8 cellular contexts compared by ENCODE assay signal in the genomic region with DNA sequence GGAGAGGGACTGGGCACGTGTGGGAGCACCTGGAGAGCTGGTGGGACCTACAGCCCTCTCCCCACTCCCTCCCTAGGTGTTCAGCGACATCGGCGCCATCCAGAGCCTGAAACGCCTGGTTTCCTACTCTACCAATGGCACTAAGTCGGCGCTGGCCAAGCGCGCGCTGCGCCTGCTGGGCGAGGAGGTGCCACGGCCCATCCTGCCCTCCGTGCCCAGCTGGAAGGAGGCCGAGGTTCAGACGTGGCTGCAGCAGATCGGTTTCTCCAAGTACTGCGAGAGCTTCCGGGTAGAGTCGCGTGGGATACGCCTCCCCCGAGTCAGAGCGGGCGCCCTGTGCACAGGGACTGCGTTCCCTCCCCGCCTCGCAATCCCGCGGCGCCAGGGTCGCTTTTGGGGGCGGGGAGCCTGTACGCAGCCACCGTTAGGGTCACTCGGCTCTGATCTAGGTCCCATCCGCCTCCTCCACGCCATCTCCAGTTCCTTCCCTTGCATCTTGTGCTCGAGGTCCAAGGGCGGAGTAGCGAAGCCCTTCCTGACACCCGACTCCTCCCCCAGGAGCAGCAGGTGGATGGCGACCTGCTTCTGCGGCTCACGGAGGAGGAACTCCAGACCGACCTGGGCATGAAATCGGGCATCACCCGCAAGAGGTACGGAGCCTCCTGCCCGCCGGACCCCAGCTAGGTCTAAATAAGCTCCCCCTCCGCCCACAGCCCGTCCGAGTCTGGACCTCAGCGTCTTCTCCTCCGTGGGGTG. TPM values are rescaled to one million over a fixed set of nuclear protein-coding genes. Genes with fewer than 3 reads are reported as not detected.
A peak's percentile ranks its signal among the peaks of the same experiment; 100 is the strongest.
DNase-seq lines count a peak whose midpoint lies in the region; ATAC-seq, FAIRE-seq and TF ChIP-seq lines count a peak whose summit lies in the region.

No MANE protein-coding gene starts in this region.

- H3K9me2 ChIP-seq in PC-9 (ENCODE audit: insufficient read depth): no peaks in the 10 kb centered on the region

- no peak for FAIRE-seq in kidney (lab: Jason Lieb, UNC)

- no peaks in the 10 kb centered on the region for H3K27me3 ChIP-seq in PC-9 (ENCODE audit: insufficient read depth, low read depth)

- in situ Hi-C loops in KBM-7 (cut with MboI; ENCODE audit: low pct_unique_long_range_greater_than_20kb, low sequenced_read_pairs): no loop called here

- peak; percentile 79 for ATAC-seq in HG02642 (IDR thresholded peaks at IDR 0.05; ENCODE audit: poor library complexity, unreplicated experiment)

- peak overlapping the region; percentile 79 for H3K27ac ChIP-seq in PC-9
- H3K27ac ChIP-seq in kidney (ENCODE audit: low read depth in 2 of 2, low read length in 2 of 2): peak overlapping the region; percentile 40 to 65

- peak overlapping the region; percentile 98 for H2AFZ ChIP-seq in PC-9

- BruUV-seq in PC-9 (replicated peaks; lab: Mats Ljungman, UMichigan): TSS peak; percentile 71

- H3K4me3 ChIP-seq in PC-9 (peak overlapping the region; percentile 84), kidney (ENCODE audit: low read length in 2 of 2) (peak overlapping the region; percentile 75 to 81)

- no peaks in the 10 kb centered on the region; the same call in 1 of the 2 replicates for H4K20me1 ChIP-seq in PC-9 (ENCODE audit: insufficient read depth)

- CTCF ChIA-PET in PC-9 (lab: Charles Lee): no interaction called here

- H3K9me3 ChIP-seq in PC-9 (ENCODE audit: insufficient read depth, low read depth) (no peaks in the 10 kb centered on the region), kidney (ENCODE audit: control insufficient read depth in 1 of 2, low read length in 2 of 2) (no peaks in the 10 kb centered on the region)

- no peak for TF ChIP-seq CTCF in PC-9 (conservative IDR thresholded peaks at IDR 0.05)
- no peak for TF ChIP-seq CTCF in kidney (IDR thresholded peaks at IDR 0.05; ENCODE audit: borderline replicate concordance, extremely low read depth, insufficient read depth)

- H3F3A ChIP-seq in PC-9 (ENCODE audit: insufficient read depth, low read depth): peaks cover 40% of the 10 kb centered on the region

- H3K4me2 ChIP-seq in PC-9: peak overlapping the region; percentile 94

- peak overlapping the region; percentile 68 to 72 for H3K9ac ChIP-seq in kidney (ENCODE audit: low read length in 2 of 2)

- POLR2A ChIA-PET in PC-9 (lab: Charles Lee; ENCODE audit: unreplicated experiment): interaction anchor here (0.7 to 1.3 kb wide), 3 partner anchors 21 to 169 kb away, joined by 4 to 8 read pairs (median 5); a partner anchor contains a TSS

- intact Hi-C loops in PC-9 (cut with micrococcal nuclease; ENCODE audit: unreplicated experiment): no loop called here
- intact Hi-C loops in kidney (cut with DNase I): no loop called here

- DNase-seq in DMS153 (lab: John Stamatoyannopoulos, UW) (peak; percentile 77), PC-9 (peak; percentile 62 to 77), kidney (peak; percentile 89), KBM-7 (no peak)
- peak; percentile 67 for DNase-seq in activated naive CD4-positive, alpha-beta T cell treated with anti-CD3 and anti-CD28 coated beads, Interleukin-2, amount 50 U/mL, for 16 hours
- DNase-seq in stimulated activated CD4-positive, alpha-beta T cell treated with anti-CD3 and anti-CD28 coated beads, Interleukin-4, amount 100 ng/mL, for 4 hours: peak; percentile 57 to 59
- no peak for DNase-seq in NK-92 treated with Interleukin-12 subunit alpha and Interleukin-12 subunit beta, amount 100 ng/mL, for 24 hours (lab: John Stamatoyannopoulos, UW)

- H3K36me3 ChIP-seq in PC-9 (ENCODE audit: low read depth) (0 out of 2 replicates have a peak, but pooled peaks cover 6% of the 10 kb centered on the region), kidney (ENCODE audit: control insufficient read depth in 1 of 2, insufficient read depth in 2 of 2, low read length in 2 of 2) (peaks cover 4 to 6% of the 10 kb centered on the region in 2 donors)

- H3K79me2 ChIP-seq in PC-9 (ENCODE audit: low read depth): peaks cover 11% of the 10 kb centered on the region; the same call in 1 of the 2 replicates

- peaks cover 37% of the 10 kb centered on the region for H3K4me1 ChIP-seq in PC-9 (replicated peaks; ENCODE audit: insufficient read depth)
- H3K4me1 ChIP-seq in kidney (ENCODE audit: control insufficient read depth in 1 of 2, insufficient read depth in 1 of 2, low read depth in 1 of 2, low read length in 2 of 2): peaks cover 0 to 16% of the 10 kb centered on the region in 2 donors

RNA-seq across cellular contexts. Expression of a gene that starts 13.0 kb away (rescaled TPM):
- 7.3 and 8.6 TPM in 2 replicates for total RNA-seq in PC-9 (2021)
- 23.8 TPM for total RNA-seq in kidney
- 10.4 TPM for polyA plus RNA-seq in kidney (ENCODE audit: insufficient read depth, low read depth, low replicate concordance)

RNA-seq across cellular contexts. Expression of a gene that starts 14.4 kb away (rescaled TPM):
- total RNA-seq in PC-9 (2021) (not detected in 2 replicates), kidney (0.98 TPM)
- 3.5 TPM for polyA plus RNA-seq in kidney (ENCODE audit: insufficient read depth, low read depth, low replicate concordance)

RNA-seq across cellular contexts. Expression of a gene that starts 19.5 kb away (rescaled TPM):
- total RNA-seq in PC-9 (2021) (not detected in 2 replicates), kidney (not detected)
- not detected for polyA plus RNA-seq in kidney (ENCODE audit: insufficient read depth, low read depth, low replicate concordance)

RNA-seq across cellular contexts. Expression of a gene that starts 21.6 kb away (rescaled TPM):
- total RNA-seq in PC-9 (2021): 12.6 and 14.9 TPM in 2 replicates
- 14.7 TPM for total RNA-seq in kidney
- 9.7 TPM for polyA plus RNA-seq in kidney (ENCODE audit: insufficient read depth, low read depth, low replicate concordance)

RNA-seq across cellular contexts. Expression of a gene that starts 27.1 kb away (rescaled TPM):
- 84.5 and 98.2 TPM in 2 replicates for total RNA-seq in PC-9 (2021)
- total RNA-seq in kidney: 84.9 TPM
- polyA plus RNA-seq in kidney (ENCODE audit: insufficient read depth, low read depth, low replicate concordance): 174 TPM

Comparison
In these comparisons a context has a peak if more than half of its experiments do, and no peak if none do; other contexts are left out.
1. DNase-seq: peak in DMS153 (single experiment), PC-9 (2 of 2), activated naive CD4-positive, alpha-beta T cell treated with anti-CD3 and anti-CD28 coated beads, Interleukin-2, amount 50 U/mL, for 16 hours (single experiment), kidney (single experiment) and stimulated activated CD4-positive, alpha-beta T cell treated with anti-CD3 and anti-CD28 coated beads, Interleukin-4, amount 100 ng/mL, for 4 hours (2 of 2); none in NK-92 treated with Interleukin-12 subunit alpha and Interleukin-12 subunit beta, amount 100 ng/mL, for 24 hours (single experiment) and KBM-7 (single experiment).